Comparison of ENCODE assay signal across 15 cellular contexts in the genomic region with DNA sequence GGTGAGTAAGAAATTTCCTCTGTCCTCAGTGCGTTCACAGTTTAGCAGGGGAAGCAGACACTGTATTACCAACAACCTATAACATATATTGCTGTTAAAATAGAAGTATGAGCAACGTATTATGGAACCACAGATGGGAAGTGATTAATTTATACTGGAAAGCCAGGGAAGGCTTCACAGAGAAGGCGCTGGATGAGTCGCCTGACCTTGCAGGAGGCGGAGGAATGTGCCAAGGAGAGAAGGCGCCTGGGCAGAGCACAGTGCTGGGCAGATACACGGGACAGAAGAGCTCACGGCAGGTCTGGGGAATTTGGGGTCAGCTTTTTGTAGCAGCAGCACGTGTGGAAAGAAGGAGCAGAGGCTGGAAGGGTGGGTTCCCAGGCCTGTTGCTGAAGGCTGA.
DNase-seq lines count a peak whose midpoint lies in the region; ATAC-seq and TF ChIP-seq lines count a peak whose summit lies in the region.
"Had no signal": no experiment of that assay in that cellular context is flagged by ENCODE, and none has a peak within 500 bp of the region (broad histone marks: within the 10 kb centered on the region; RNA-seq: fewer than 3 reads in every experiment).

No MANE protein-coding gene starts in this region.

- ATAC-seq in sciatic nerve: no peak
- ATAC-seq: GM12878 had no signal

- peaks cover 57% of the 10 kb centered on the region for H3K4me1 Mint-ChIP-seq in activated T-cell treated with anti-CD3 and anti-CD28 coated beads, Interleukin-2, amount 50 U/mL, for 24 hours (ENCODE audit: low read depth)

- peaks cover 79% of the 10 kb centered on the region for H3K36me3 Mint-ChIP-seq in activated T-cell treated with anti-CD3 and anti-CD28 coated beads, Interleukin-2, amount 50 U/mL, for 24 hours (ENCODE audit: low read depth)

- no peaks in the 10 kb centered on the region for H3K9me2 ChIP-seq in OCI-LY7 (ENCODE audit: insufficient read depth, low read length)

- no peak overlapping the region for H3K27ac ChIP-seq in RWPE1
- peak overlapping the region; percentile 21 to 72 (median 54) for H3K27ac ChIP-seq in esophagus muscularis mucosa (replicated peaks in 1 of 4)
- H3K27ac ChIP-seq in OCI-LY7 (ENCODE audit: low read depth, low read length, poor library complexity, severe bottlenecking): no peak overlapping the region
- H3K27ac ChIP-seq: colonic mucosa, Peyer's patch, WERI-Rb-1 had no signal

- no peak overlapping the region for H3K4me3 ChIP-seq in esophagus muscularis mucosa
- no peak overlapping the region for H3K4me3 ChIP-seq in OCI-LY7 (ENCODE audit: low read depth, low read length, poor library complexity, severe bottlenecking)
- H3K4me3 ChIP-seq: colonic mucosa, GM12878, HAP-1, Peyer's patch had no signal

- BruUV-seq in OCI-LY7 (replicated peaks; lab: Mats Ljungman, UMichigan): no TSS peak

- no peak overlapping the region for H2AFZ ChIP-seq in OCI-LY7 (ENCODE audit: low read length)

- WGBS in esophagus muscularis mucosa: 70% methylated on average over 9 of the region's 9 CpGs

- no peaks in the 10 kb centered on the region for H3K79me2 ChIP-seq in OCI-LY7 (ENCODE audit: insufficient read depth, low read depth, low read length)

- H3K27ac Mint-ChIP-seq in activated T-cell treated with anti-CD3 and anti-CD28 coated beads, Interleukin-2, amount 50 U/mL, for 24 hours: peak overlapping the region; percentile 93

- no peaks in the 10 kb centered on the region for H3K9me3 ChIP-seq in esophagus muscularis mucosa
- no peaks in the 10 kb centered on the region for H3K9me3 ChIP-seq in OCI-LY7 (ENCODE audit: low read length)
- H3K9me3 ChIP-seq: colonic mucosa, HAP-1, Peyer's patch had no signal

- POLR2A ChIA-PET in RWPE1 (lab: Yijun Ruan, JAX; ENCODE audit: low non-redundant PET) (no interaction called here), OCI-LY7 (lab: Charles Lee) (no interaction called here)

- H3K4me2 ChIP-seq in OCI-LY7 (ENCODE audit: low read length): no peak overlapping the region

- H3K27me3 ChIP-seq in esophagus muscularis mucosa: no peaks in the 10 kb centered on the region
- H3K27me3 ChIP-seq: colonic mucosa, Peyer's patch had no signal

- H3K27me3 Mint-ChIP-seq in activated T-cell treated with anti-CD3 and anti-CD28 coated beads, Interleukin-2, amount 50 U/mL, for 24 hours: no peaks in the 10 kb centered on the region
- H3K27me3 Mint-ChIP-seq: progenitor cell of endocrine pancreas had no signal

- TF ChIP-seq POLR2A in esophagus muscularis mucosa (IDR thresholded peaks at IDR 0.05; ENCODE audit: low read depth): no peak

- intact Hi-C loops in esophagus muscularis mucosa (cut with DNase I) (no loop called here), sciatic nerve (cut with DNase I) (no loop called here), OCI-LY7 (cut with micrococcal nuclease; ENCODE audit: unreplicated experiment) (no loop called here)

- H4K20me1 ChIP-seq in OCI-LY7 (ENCODE audit: insufficient read depth, low read length): no peaks in the 10 kb centered on the region

- H3K4me1 ChIP-seq in esophagus muscularis mucosa (peaks cover 7 to 45% (median 38%) of the 10 kb centered on the region in 4 donors), OCI-LY7 (ENCODE audit: insufficient read depth, low read length, poor library complexity, severe bottlenecking) (no peaks in the 10 kb centered on the region)
- H3K4me1 ChIP-seq: colonic mucosa, HAP-1, Peyer's patch had no signal

- CTCF ChIA-PET in RWPE1 (lab: Yijun Ruan, JAX) (interaction anchor here (1.2 kb wide), 1 partner anchor 161 kb away, joined by 5 read pairs; no protein-coding TSS in a partner anchor), OCI-LY7 (lab: Charles Lee; ENCODE audit: unreplicated experiment) (no interaction called here)

- no peaks in the 10 kb centered on the region for H3K9me3 Mint-ChIP-seq in activated T-cell treated with anti-CD3 and anti-CD28 coated beads, Interleukin-2, amount 50 U/mL, for 24 hours
- H3K9me3 Mint-ChIP-seq: activated T-cell treated with anti-CD3 and anti-CD28 coated beads, Interleukin-2, amount 50 U/mL, for 4 hours had no signal

- TF ChIP-seq EP300 in esophagus muscularis mucosa (IDR thresholded peaks at IDR 0.05): no peak

- H3K4me3 Mint-ChIP-seq in activated T-cell treated with anti-CD3 and anti-CD28 coated beads, Interleukin-2, amount 50 U/mL, for 24 hours: no peak overlapping the region
- H3K4me3 Mint-ChIP-seq: activated T-cell treated with anti-CD3 and anti-CD28 coated beads, Interleukin-2, amount 50 U/mL, for 4 hours had no signal

- no peak for TF ChIP-seq CTCF in RWPE1 (conservative IDR thresholded peaks at IDR 0.05; ENCODE audit: low read depth)
- no peak for TF ChIP-seq CTCF in esophagus muscularis mucosa (IDR thresholded peaks at IDR 0.05)
- no peak for TF ChIP-seq CTCF in OCI-LY7 (conservative IDR thresholded peaks at IDR 0.05; ENCODE audit: low read length)

- peaks cover 0 to 43% (median 17%) of the 10 kb centered on the region in 4 donors for H3K36me3 ChIP-seq in esophagus muscularis mucosa
- H3K36me3 ChIP-seq in OCI-LY7 (ENCODE audit: insufficient read depth, low read length): 0 out of 2 replicates have a peak, but pooled peaks cover 3% of the 10 kb centered on the region
- H3K36me3 ChIP-seq: HAP-1, WERI-Rb-1 had no signal

- DNase-seq in activated T-cell treated with anti-CD3 and anti-CD28 coated beads, Interleukin-2, amount 50 U/mL, for 24 hours: no peak
- no peak for DNase-seq in activated T-cell treated with anti-CD3 and anti-CD28 coated beads, Interleukin-2, amount 50 U/mL, for 1 hour
- DNase-seq in RWPE1 (ENCODE audit: low spot score) (peak; percentile 47), esophagus muscularis mucosa (ENCODE audit: extremely low spot score) (no peak), sciatic nerve (ENCODE audit: low spot score) (peak; percentile 14), OCI-LY7 (ENCODE audit: low spot score) (no peak), nucleus accumbens (lab: John Stamatoyannopoulos, UW) (no peak), SW 1271 (lab: John Stamatoyannopoulos, UW) (no peak)
- DNase-seq: activated T-cell treated with anti-CD3 and anti-CD28 coated beads, Interleukin-2, amount 50 U/mL, for 4 hours; colonic mucosa; WERI-Rb-1 had no signal

Comparison
In these comparisons a context has a peak if more than half of its experiments do, and no peak if none do; other contexts are left out.
1. DNase-seq: peak in RWPE1 (single experiment) and sciatic nerve (single experiment); none in activated T-cell treated with anti-CD3 and anti-CD28 coated beads, Interleukin-2, amount 50 U/mL, for 24 hours (single experiment), activated T-cell treated with anti-CD3 and anti-CD28 coated beads, Interleukin-2, amount 50 U/mL, for 1 hour (single experiment), esophagus muscularis mucosa (single experiment), OCI-LY7 (single experiment), nucleus accumbens (0 of 56) and SW 1271 (0 of 2).
2. H3K27ac ChIP-seq: peak in esophagus muscularis mucosa (4 of 4); none in RWPE1 (single experiment) and OCI-LY7 (single experiment).